1 cellular context compared by ENCODE assay signal in the genomic region with DNA sequence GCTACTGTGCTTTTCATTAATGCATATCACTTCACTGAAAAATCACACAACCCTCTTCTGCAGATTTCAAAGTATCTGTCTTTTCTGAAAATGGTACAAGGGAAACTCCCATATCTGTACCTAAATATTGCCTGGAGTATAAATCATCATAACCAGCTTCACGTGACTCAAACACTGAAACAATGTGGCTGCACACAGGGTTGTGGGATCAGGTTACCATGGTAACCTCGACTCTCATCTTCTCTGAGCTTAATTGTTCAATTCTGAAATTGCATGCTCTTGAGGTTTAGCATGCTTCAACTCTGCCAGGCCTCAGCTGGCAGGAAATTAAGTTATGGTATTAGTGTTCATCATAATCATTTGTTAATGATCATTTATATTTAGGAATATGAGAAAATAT.
TF ChIP-seq lines count a peak whose summit lies in the region.

No MANE protein-coding gene starts in this region.

TF ChIP-seq in GM12878, 131 proteins besides CTCF, POLR2A, EP300 and RAD21 (continued from another document):
- TF ChIP-seq CUX1 (IDR thresholded peaks at IDR 0.05; ENCODE audit: insufficient replicate concordance, low read depth, low read length) (peak; percentile 65), PRDM15 (CRISPR knock-in tag; IDR thresholded peaks at IDR 0.05) (no peak), KLF5 (IDR thresholded peaks at IDR 0.05; ENCODE audit: partially characterized antibody) (no peak), BRCA1 (IDR thresholded peaks at IDR 0.05; ENCODE audit: low read depth, low read length) (no peak), CREM (IDR thresholded peaks at IDR 0.05; ENCODE audit: low read depth) (no peak), RFX5 (IDR thresholded peaks at IDR 0.05; ENCODE audit: low read depth, low read length) (no peak), IKZF1 (conservative IDR thresholded peaks at IDR 0.05) (peak; percentile 34; the same call in 1 of the 2 replicates), IKZF2 (IDR thresholded peaks at IDR 0.05) (peak in 1 of 2 experiments; percentile 38; a peak in 2 of 4 replicates), RUNX3 (IDR thresholded peaks at IDR 0.05; ENCODE audit: low read length) (peak; percentile 80), ZNF384 (IDR thresholded peaks at IDR 0.05; ENCODE audit: borderline replicate concordance, low read depth, low read length) (no peak), RELA (IDR thresholded peaks at IDR 0.05; ENCODE audit: borderline replicate concordance, partially characterized antibody) (no peak), RCOR1 (conservative IDR thresholded peaks at IDR 0.05; ENCODE audit: low read depth, low read length) (no peak)
- TF ChIP-seq, protein P1, sequence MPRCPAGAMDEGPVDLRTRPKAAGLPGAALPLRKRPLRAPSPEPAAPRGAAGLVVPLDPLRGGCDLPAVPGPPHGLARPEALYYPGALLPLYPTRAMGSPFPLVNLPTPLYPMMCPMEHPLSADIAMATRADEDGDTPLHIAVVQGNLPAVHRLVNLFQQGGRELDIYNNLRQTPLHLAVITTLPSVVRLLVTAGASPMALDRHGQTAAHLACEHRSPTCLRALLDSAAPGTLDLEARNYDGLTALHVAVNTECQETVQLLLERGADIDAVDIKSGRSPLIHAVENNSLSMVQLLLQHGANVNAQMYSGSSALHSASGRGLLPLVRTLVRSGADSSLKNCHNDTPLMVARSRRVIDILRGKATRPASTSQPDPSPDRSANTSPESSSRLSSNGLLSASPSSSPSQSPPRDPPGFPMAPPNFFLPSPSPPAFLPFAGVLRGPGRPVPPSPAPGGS (IDR thresholded peaks at IDR 0.05; ENCODE audit: borderline replicate concordance, insufficient read depth, low read depth, low read length, poor library complexity, severe bottlenecking), result no peak
TF ChIP-seq in GM12878: peak in this region for 26.
